In the genomic region with DNA sequence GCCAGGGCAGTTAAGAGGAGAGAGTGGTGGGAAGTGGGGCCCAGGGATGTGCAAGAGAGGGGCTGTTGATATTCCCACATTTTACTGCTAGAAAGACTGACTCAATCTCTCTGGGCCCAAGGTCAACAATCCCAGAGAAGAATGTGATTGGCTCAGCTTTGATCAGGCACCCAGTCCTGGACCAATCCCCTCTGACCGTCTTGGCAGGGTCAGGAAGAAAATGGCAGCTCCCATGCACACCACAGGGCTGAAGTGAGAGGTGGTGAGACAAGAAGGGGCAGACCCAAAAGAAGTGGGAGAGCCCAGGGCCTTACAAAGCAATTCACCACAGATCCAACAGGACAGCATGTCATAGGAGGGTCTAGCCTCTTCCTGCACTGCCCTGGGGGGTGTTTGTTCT, we compare ENCODE assay signal across 18 cellular contexts. TPM values are rescaled to one million over a fixed set of nuclear protein-coding genes. Genes with fewer than 3 reads are reported as not detected.
DNase-seq lines count a peak whose midpoint lies in the region; ATAC-seq and TF ChIP-seq lines count a peak whose summit lies in the region.
"Had no signal": no experiment of that assay in that cellular context is flagged by ENCODE, and none has a peak within 500 bp of the region (broad histone marks: within the 10 kb centered on the region; RNA-seq: fewer than 3 reads in every experiment).

No MANE protein-coding gene starts in this region.

- DNase-seq in activated CD4-positive, alpha-beta T cell treated with anti-CD3 and anti-CD28 coated beads for 36 hours = no peak
- DNase-seq in activated CD4-positive, alpha-beta T cell treated with anti-CD3 and anti-CD28 coated beads, Interleukin-2, amount 50 U/mL, for 4 hours = no peak
- no peak for DNase-seq in CD4-positive, CD25-positive, alpha-beta regulatory T cell
- DNase-seq in glutamatergic neuron (no peak), NCI-H1436 (lab: John Stamatoyannopoulos, UW) (no peak), T-helper 1 cell (no peak)
- DNase-seq: 8988T, Caco-2, DMS53, Kasumi-1, NCI-H1417, NCI-H2029, NCI-H510A, Peyer's patch had no signal

- peaks cover 31% of the 10 kb centered on the region for H3K4me1 ChIP-seq in CD4-positive, CD25-positive, alpha-beta regulatory T cell (ENCODE audit: control insufficient read depth, insufficient read depth, low read length, poor library complexity, severe bottlenecking)

- H3K27ac Mint-ChIP-seq in activated CD4-positive, alpha-beta T cell treated with anti-CD3 and anti-CD28 coated beads for 36 hours = peak overlapping the region; percentile 51
- peak overlapping the region in 2 of 3 donors; percentile 43 to 80 for H3K27ac Mint-ChIP-seq in CD4-positive, CD25-positive, alpha-beta regulatory T cell
- H3K27ac Mint-ChIP-seq in activated naive CD8-positive, alpha-beta T cell = peak overlapping the region; percentile 81
- H3K27ac Mint-ChIP-seq in glutamatergic neuron (ENCODE audit: unreplicated experiment) = peak overlapping the region; percentile 5

- ATAC-seq in activated CD4-positive, alpha-beta T cell treated with anti-CD3 and anti-CD28 coated beads for 36 hours = no peak
- no peak for ATAC-seq in CD4-positive, CD25-positive, alpha-beta regulatory T cell (ENCODE audit: low read depth in 2 of 2)
- no peak for ATAC-seq in GM21447 (IDR thresholded peaks at IDR 0.05; ENCODE audit: unreplicated experiment)
- ATAC-seq: HCT116 had no signal

- CTCF ChIA-PET in activated CD4-positive, alpha-beta T cell treated with anti-CD3 and anti-CD28 coated beads for 36 hours (lab: Charles Lee) = interaction anchor here (0.7 to 1.5 kb wide), 5 partner anchors 12 to 51 kb away, joined by 3 to 4 read pairs (median 3); partner anchors contain the start of gene VSIR

- H3K4me3 Mint-ChIP-seq in activated CD4-positive, alpha-beta T cell treated with anti-CD3 and anti-CD28 coated beads for 36 hours = no peak overlapping the region
- H3K4me3 Mint-ChIP-seq in CD4-positive, CD25-positive, alpha-beta regulatory T cell = peak overlapping the region in 1 of 4 donors; percentile 29
- no peak overlapping the region for H3K4me3 Mint-ChIP-seq in activated naive CD8-positive, alpha-beta T cell
- peak overlapping the region; percentile 34 for H3K4me3 Mint-ChIP-seq in glutamatergic neuron (ENCODE audit: unreplicated experiment)

- no peak for TF ChIP-seq CTCF in glutamatergic neuron (IDR thresholded peaks at IDR 0.05; ENCODE audit: partially characterized antibody, unreplicated experiment)

- H3K27ac ChIP-seq in CD4-positive, CD25-positive, alpha-beta regulatory T cell (ENCODE audit: insufficient read depth, low read length, poor library complexity, severe bottlenecking) = no peak overlapping the region
- H3K27ac ChIP-seq: BLaER1, Peyer's patch had no signal

- POLR2A ChIA-PET in activated CD4-positive, alpha-beta T cell treated with anti-CD3 and anti-CD28 coated beads for 36 hours (lab: Charles Lee) = no interaction called here

- H3K9me3 Mint-ChIP-seq in activated CD4-positive, alpha-beta T cell treated with anti-CD3 and anti-CD28 coated beads for 36 hours (ENCODE audit: low read depth) = no peaks in the 10 kb centered on the region
- H3K9me3 Mint-ChIP-seq in CD4-positive, CD25-positive, alpha-beta regulatory T cell = no peaks in the 10 kb centered on the region
- H3K9me3 Mint-ChIP-seq in activated naive CD8-positive, alpha-beta T cell (ENCODE audit: low read depth) = no peaks in the 10 kb centered on the region
- peaks cover 2% of the 10 kb centered on the region for H3K9me3 Mint-ChIP-seq in glutamatergic neuron (ENCODE audit: unreplicated experiment)

- no peaks in the 10 kb centered on the region for H3K9me3 ChIP-seq in CD4-positive, CD25-positive, alpha-beta regulatory T cell (ENCODE audit: control insufficient read depth in 2 of 2, low read length in 2 of 2)
- H3K9me3 ChIP-seq: BLaER1, Caco-2, Peyer's patch had no signal

- H3K4me1 Mint-ChIP-seq in activated CD4-positive, alpha-beta T cell treated with anti-CD3 and anti-CD28 coated beads for 36 hours = peaks cover 55% of the 10 kb centered on the region
- peaks cover 7 to 60% (median 31%) of the 10 kb centered on the region in 4 donors for H3K4me1 Mint-ChIP-seq in CD4-positive, CD25-positive, alpha-beta regulatory T cell
- H3K4me1 Mint-ChIP-seq in activated naive CD8-positive, alpha-beta T cell (ENCODE audit: low read depth) = peaks cover 67% of the 10 kb centered on the region
- peaks cover 12% of the 10 kb centered on the region for H3K4me1 Mint-ChIP-seq in glutamatergic neuron (ENCODE audit: low read depth, unreplicated experiment)

- peaks cover 6% of the 10 kb centered on the region for H3K36me3 Mint-ChIP-seq in activated CD4-positive, alpha-beta T cell treated with anti-CD3 and anti-CD28 coated beads for 36 hours (ENCODE audit: low read depth)
- H3K36me3 Mint-ChIP-seq in CD4-positive, CD25-positive, alpha-beta regulatory T cell = peaks cover 7% of the 10 kb centered on the region
- H3K36me3 Mint-ChIP-seq in activated naive CD8-positive, alpha-beta T cell = no peaks in the 10 kb centered on the region
- peaks cover 10% of the 10 kb centered on the region for H3K36me3 Mint-ChIP-seq in glutamatergic neuron (ENCODE audit: unreplicated experiment)

- H3K27me3 Mint-ChIP-seq in activated CD4-positive, alpha-beta T cell treated with anti-CD3 and anti-CD28 coated beads for 36 hours = no peaks in the 10 kb centered on the region
- H3K27me3 Mint-ChIP-seq in CD4-positive, CD25-positive, alpha-beta regulatory T cell = peaks cover 4% of the 10 kb centered on the region
- no peaks in the 10 kb centered on the region for H3K27me3 Mint-ChIP-seq in activated naive CD8-positive, alpha-beta T cell
- peaks cover 9% of the 10 kb centered on the region for H3K27me3 Mint-ChIP-seq in glutamatergic neuron (ENCODE audit: unreplicated experiment)

- intact Hi-C loops in activated CD4-positive, alpha-beta T cell treated with anti-CD3 and anti-CD28 coated beads for 36 hours (cut with DNase I, micrococcal nuclease) = no loop called here

- H3K27me3 ChIP-seq in CD4-positive, CD25-positive, alpha-beta regulatory T cell (ENCODE audit: control insufficient read depth, insufficient read depth, low read length) = no peaks in the 10 kb centered on the region
- H3K27me3 ChIP-seq: BLaER1, Peyer's patch had no signal

- H3K4me3 ChIP-seq in CD4-positive, CD25-positive, alpha-beta regulatory T cell (ENCODE audit: low read depth, low read length) = no peak overlapping the region
- H3K4me3 ChIP-seq: BLaER1, Peyer's patch had no signal

- no peaks in the 10 kb centered on the region for H3K36me3 ChIP-seq in CD4-positive, CD25-positive, alpha-beta regulatory T cell (ENCODE audit: control insufficient read depth, insufficient read depth, low read length)
- H3K36me3 ChIP-seq: BLaER1, Peyer's patch had no signal

RNA-seq across cellular contexts. Expression of gene C10orf105, which starts 3.3 kb away (rescaled TPM):
- total RNA-seq in activated CD4-positive, alpha-beta T cell treated with anti-CD3 and anti-CD28 coated beads for 36 hours = under 1 TPM; 0.34 to 0.40 TPM
- total RNA-seq in CD4-positive, CD25-positive, alpha-beta regulatory T cell = 0.52 TPM
- polyA plus RNA-seq in CD4-positive, CD25-positive, alpha-beta regulatory T cell = under 1 TPM in 2 of 4 donors, not detected in 2; 0.05 to 0.20 TPM
- total RNA-seq in glutamatergic neuron (ENCODE audit: unreplicated experiment) = not detected
- total RNA-seq: Caco-2 had no signal

RNA-seq across cellular contexts. Expression of gene VSIR, which starts 50.5 kb away (rescaled TPM):
- 100 to 1,000 TPM in 1 of 2 experiments, 10 to 100 TPM in 1; 78.2 to 104 TPM for total RNA-seq in activated CD4-positive, alpha-beta T cell treated with anti-CD3 and anti-CD28 coated beads for 36 hours
- total RNA-seq in CD4-positive, CD25-positive, alpha-beta regulatory T cell = 167 TPM
- polyA plus RNA-seq in CD4-positive, CD25-positive, alpha-beta regulatory T cell = 100 to 1,000 TPM; 226 to 339 (median 294) TPM
- total RNA-seq in glutamatergic neuron (ENCODE audit: unreplicated experiment) = 0.29 TPM

Comparison
In these comparisons a context has a peak if more than half of its experiments do, and no peak if none do; other contexts are left out.
1. H3K27ac Mint-ChIP-seq: peak in every context shown above with its lines; median percentile 81 in activated naive CD8-positive, alpha-beta T cell; 62 in CD4-positive, CD25-positive, alpha-beta regulatory T cell; 51 in activated CD4-positive, alpha-beta T cell treated with anti-CD3 and anti-CD28 coated beads for 36 hours; 5 in glutamatergic neuron.
2. RNA of gene VSIR, which starts 50.5 kb away (total RNA-seq): 167 TPM in CD4-positive, CD25-positive, alpha-beta regulatory T cell (single experiment) and 78.2 to 104 TPM in activated CD4-positive, alpha-beta T cell treated with anti-CD3 and anti-CD28 coated beads for 36 hours; 0.29 TPM in glutamatergic neuron (single experiment); every median in the first group is over 10 times any median in the second.